Comparison of ENCODE assay signal across 13 cellular contexts in genomic region chr9:86322973-86323644, GRCh38. TPM values are rescaled to one million over a fixed set of nuclear protein-coding genes. Genes with fewer than 3 reads are reported as not detected.
DNase-seq lines count a peak whose midpoint lies in the region; ATAC-seq and TF ChIP-seq lines count a peak whose summit lies in the region.
"Had no signal": no experiment of that assay in that cellular context is flagged by ENCODE, and none has a peak within 500 bp of the region (broad histone marks: within the 10 kb centered on the region; RNA-seq: fewer than 3 reads in every experiment).

No MANE protein-coding gene starts in this region.

- no peak for ATAC-seq in activated naive CD8-positive, alpha-beta T cell treated with anti-CD3 and anti-CD28 coated beads, Interleukin-2, amount 10 ng/mL, durations not matched to agents 7 days and 5 days (ENCODE audit: low read depth)
- ATAC-seq: T-cell had no signal

- no peak overlapping the region for H3K4me3 ChIP-seq in AG09309 (ENCODE audit: control insufficient read depth, low read depth, low read length)
- H3K4me3 ChIP-seq: heart left ventricle, sigmoid colon had no signal

- H3K4me3 Mint-ChIP-seq in activated naive CD8-positive, alpha-beta T cell treated with anti-CD3 and anti-CD28 coated beads, Interleukin-2, amount 10 ng/mL, durations not matched to agents 7 days and 5 days: no peak overlapping the region
- H3K4me3 Mint-ChIP-seq: brain, T-cell had no signal

- H3K4me1 Mint-ChIP-seq in activated naive CD8-positive, alpha-beta T cell treated with anti-CD3 and anti-CD28 coated beads, Interleukin-2, amount 10 ng/mL, durations not matched to agents 7 days and 5 days: no peaks in the 10 kb centered on the region
- H3K4me1 Mint-ChIP-seq: brain had no signal

- peak overlapping the region; percentile 31 for H3K27ac Mint-ChIP-seq in activated naive CD8-positive, alpha-beta T cell treated with anti-CD3 and anti-CD28 coated beads, Interleukin-2, amount 10 ng/mL, durations not matched to agents 7 days and 5 days
- H3K27ac Mint-ChIP-seq: brain, T-cell had no signal

- TF ChIP-seq CTCF in AG09309 (IDR thresholded peaks at IDR 0.05; ENCODE audit: control insufficient read depth, insufficient read depth, low read depth, low read length, missing control alignments): no peak

- DNase-seq in AG09309 (ENCODE audit: low read depth) (peak; percentile 57), HCEC 1CT (peak; percentile 95), fibroblast of the conjunctiva (ENCODE audit: low read depth) (peak; percentile 3), HuH-7.5 (ENCODE audit: low spot score) (no peak), Kasumi-1 (lab: John Stamatoyannopoulos, UW) (no peak), SW480 (ENCODE audit: low spot score) (no peak), NCI-H2029 (lab: John Stamatoyannopoulos, UW) (no peak)
- DNase-seq in activated naive CD8-positive, alpha-beta T cell treated with anti-CD3 and anti-CD28 coated beads, Interleukin-2, amount 10 ng/mL, durations not matched to agents 7 days and 5 days: no peak
- DNase-seq: heart left ventricle, NCI-H526 treated with DMSO at 0.1 percent for 48 hours, sigmoid colon, T-cell had no signal

- no peaks in the 10 kb centered on the region for H3K9me3 Mint-ChIP-seq in activated naive CD8-positive, alpha-beta T cell treated with anti-CD3 and anti-CD28 coated beads, Interleukin-2, amount 10 ng/mL, durations not matched to agents 7 days and 5 days
- H3K9me3 Mint-ChIP-seq: brain, T-cell had no signal

- no peaks in the 10 kb centered on the region for H3K27me3 Mint-ChIP-seq in activated naive CD8-positive, alpha-beta T cell treated with anti-CD3 and anti-CD28 coated beads, Interleukin-2, amount 10 ng/mL, durations not matched to agents 7 days and 5 days
- H3K27me3 Mint-ChIP-seq: brain, T-cell had no signal

- POLR2A ChIA-PET in activated naive CD8-positive, alpha-beta T cell treated with anti-CD3 and anti-CD28 coated beads, Interleukin-2, amount 10 ng/mL, durations not matched to agents 7 days and 5 days (lab: Charles Lee): no interaction called here

- peaks cover 36% of the 10 kb centered on the region for H3K36me3 Mint-ChIP-seq in activated naive CD8-positive, alpha-beta T cell treated with anti-CD3 and anti-CD28 coated beads, Interleukin-2, amount 10 ng/mL, durations not matched to agents 7 days and 5 days

RNA-seq across cellular contexts. Expression of gene TUT7, which starts 31.1 kb away (rescaled TPM):
- total RNA-seq in activated naive CD8-positive, alpha-beta T cell treated with anti-CD3 and anti-CD28 coated beads, Interleukin-2, amount 10 ng/mL, durations not matched to agents 7 days and 5 days: 10 to 100 TPM; 46.6 to 49.3 TPM

RNA-seq across cellular contexts. Expression of gene ISCA1, which starts 40.8 kb away (rescaled TPM):
- total RNA-seq in activated naive CD8-positive, alpha-beta T cell treated with anti-CD3 and anti-CD28 coated beads, Interleukin-2, amount 10 ng/mL, durations not matched to agents 7 days and 5 days: 10 to 100 TPM; 21.2 to 24.5 TPM

Comparison
In these comparisons a context has a peak if more than half of its experiments do, and no peak if none do; other contexts are left out.
1. DNase-seq: peak in AG09309 (single experiment), HCEC 1CT (single experiment) and fibroblast of the conjunctiva (single experiment); none in activated naive CD8-positive, alpha-beta T cell treated with anti-CD3 and anti-CD28 coated beads, Interleukin-2, amount 10 ng/mL, durations not matched to agents 7 days and 5 days (single experiment), HuH-7.5 (single experiment), Kasumi-1 (0 of 2), SW480 (single experiment) and NCI-H2029 (single experiment).